ENCODE assay signal across 18 cellular contexts in the genomic region with DNA sequence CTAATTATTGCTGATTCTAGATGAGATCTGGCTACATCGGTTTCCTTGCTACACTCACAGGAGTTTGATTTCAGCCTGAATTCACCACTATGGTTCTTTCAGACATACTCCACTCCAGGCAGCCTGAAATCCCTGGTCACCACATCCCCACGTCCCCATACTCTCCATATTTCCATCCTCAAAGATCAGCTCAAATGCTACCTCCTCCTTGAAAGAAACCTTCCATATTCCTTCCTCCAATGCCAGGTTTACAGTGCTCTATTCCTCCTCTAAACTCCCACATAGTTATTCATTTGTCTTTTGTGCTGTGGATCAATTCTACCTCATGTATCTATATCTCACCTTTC.
DNase-seq lines count a peak whose midpoint lies in the region; FAIRE-seq and TF ChIP-seq lines count a peak whose summit lies in the region.
"Had no signal": no experiment of that assay in that cellular context is flagged by ENCODE, and none has a peak within 500 bp of the region (broad histone marks: within the 10 kb centered on the region; RNA-seq: fewer than 3 reads in every experiment).

No MANE protein-coding gene starts in this region.

- TF ChIP-seq CTCF in Calu3 (IDR thresholded peaks at IDR 0.05; ENCODE audit: unreplicated experiment) (no peak), mammary epithelial cell (conservative IDR thresholded peaks at IDR 0.05 in 1 of 2, IDR thresholded peaks at IDR 0.05 in 1 of 2; ENCODE audit: extremely low read depth in 1 of 2, insufficient read depth in 1 of 2, low read depth in 1 of 2, low read length in 2 of 2) (no peak), kidney (IDR thresholded peaks at IDR 0.05; ENCODE audit: borderline replicate concordance, extremely low read depth, insufficient read depth) (no peak), neural progenitor cell (IDR thresholded peaks at IDR 0.05) (no peak), dorsolateral prefrontal cortex (IDR thresholded peaks at IDR 0.05 in 54 of 56, conservative IDR thresholded peaks at IDR 0.05 in 2 of 56; ENCODE audit: low read depth in 1 of 56, partially characterized antibody in 56 of 56) (no peak)

- H3K36me3 ChIP-seq in mammary epithelial cell (ENCODE audit: insufficient read depth, low read length) (no peaks in the 10 kb centered on the region), kidney (ENCODE audit: control insufficient read depth in 1 of 2, insufficient read depth in 2 of 2, low read length in 2 of 2) (no peaks in the 10 kb centered on the region), neural progenitor cell (no peaks in the 10 kb centered on the region)

- peak overlapping the region; percentile 61 for H3K27ac Mint-ChIP-seq in Calu3 (ENCODE audit: unreplicated experiment)
- peak overlapping the region; percentile 54 for H3K27ac Mint-ChIP-seq in neural progenitor cell
- H3K27ac Mint-ChIP-seq: B cell; CD4-positive, alpha-beta memory T cell had no signal

- H3K4me3 Mint-ChIP-seq in Calu3 (ENCODE audit: low read depth, unreplicated experiment) (peak overlapping the region; percentile 29), neural progenitor cell (peak overlapping the region; percentile 45)
- H3K4me3 Mint-ChIP-seq: B cell had no signal

- no peaks in the 10 kb centered on the region for H3K79me2 ChIP-seq in mammary epithelial cell (ENCODE audit: insufficient read depth, low read length)
- peaks cover 92% of the 10 kb centered on the region for H3K79me2 ChIP-seq in neural progenitor cell (ENCODE audit: low read depth)

- DNase-seq in Calu3 (no peak), mammary epithelial cell (no peak), kidney (no peak), neural progenitor cell (ENCODE audit: low spot score) (no peak), NCI-H1436 (lab: John Stamatoyannopoulos, UW) (no peak), dorsolateral prefrontal cortex (no peak)
- DNase-seq in activated T-cell treated with anti-CD3 and anti-CD28 coated beads, Interleukin-2, amount 50 U/mL, for 1 hour: no peak
- no peak for DNase-seq in stimulated activated naive CD4-positive, alpha-beta T cell (lab: John Stamatoyannopoulos, UW)
- DNase-seq: CD4-positive, alpha-beta memory T cell; KBM-7; NCI-H1105 treated with DMSO at 0.1 percent for 48 hours; NCI-H187 treated with DMSO at 0.1 percent for 48 hours; NCI-H446; NCI-H774; PC-9 had no signal

- H3K9me3 Mint-ChIP-seq in Calu3 (ENCODE audit: low read depth, unreplicated experiment): no peaks in the 10 kb centered on the region
- no peaks in the 10 kb centered on the region for H3K9me3 Mint-ChIP-seq in neural progenitor cell
- H3K9me3 Mint-ChIP-seq: CD4-positive, alpha-beta memory T cell had no signal

- no peaks in the 10 kb centered on the region for H4K20me1 ChIP-seq in mammary epithelial cell (ENCODE audit: insufficient read depth, low read length)
- peaks cover 5% of the 10 kb centered on the region for H4K20me1 ChIP-seq in neural progenitor cell (ENCODE audit: low read depth)

- H3K4me1 Mint-ChIP-seq in Calu3 (ENCODE audit: low read depth, unreplicated experiment) (peaks cover 53% of the 10 kb centered on the region), neural progenitor cell (peaks cover 83% of the 10 kb centered on the region)
- H3K4me1 Mint-ChIP-seq: B cell; CD4-positive, alpha-beta memory T cell had no signal

- no peak overlapping the region for H3K4me2 ChIP-seq in mammary epithelial cell (ENCODE audit: insufficient read depth, low read depth, low read length)
- H3K4me2 ChIP-seq in neural progenitor cell: peak overlapping the region; percentile 23
- H3K4me2 ChIP-seq: PC-9 had no signal

- H3K27me3 Mint-ChIP-seq in Calu3 (ENCODE audit: unreplicated experiment) (no peaks in the 10 kb centered on the region), neural progenitor cell (ENCODE audit: insufficient read depth, low read depth) (peaks cover 2% of the 10 kb centered on the region)

- H3K27me3 ChIP-seq in mammary epithelial cell (ENCODE audit: insufficient read depth, low read length) (no peaks in the 10 kb centered on the region), neural progenitor cell (no peaks in the 10 kb centered on the region), dorsolateral prefrontal cortex (no peaks in the 10 kb centered on the region)

- H3F3A ChIP-seq in neural progenitor cell (ENCODE audit: low read depth): peaks cover 39% of the 10 kb centered on the region

- dilution Hi-C loops in mammary epithelial cell (cut with HindIII; ENCODE audit: low sequenced_read_pairs): no loop called here

- no peaks in the 10 kb centered on the region for H3K9me3 ChIP-seq in mammary epithelial cell (replicated peaks; ENCODE audit: insufficient read depth, low read length)
- no peaks in the 10 kb centered on the region for H3K9me3 ChIP-seq in kidney (ENCODE audit: control insufficient read depth in 1 of 2, low read length in 2 of 2)
- H3K9me3 ChIP-seq in neural progenitor cell (ENCODE audit: low read depth): no peaks in the 10 kb centered on the region

- no peak for FAIRE-seq in kidney (lab: Jason Lieb, UNC)

- H3K9ac ChIP-seq in mammary epithelial cell (ENCODE audit: insufficient read depth, low read length) (no peak overlapping the region), kidney (ENCODE audit: low read length in 2 of 2) (peak overlapping the region; percentile 5 to 56), neural progenitor cell (no peak overlapping the region)

- H3K27ac ChIP-seq in mammary epithelial cell (ENCODE audit: insufficient read depth, low read depth, low read length): no peak overlapping the region
- peak overlapping the region; percentile 84 to 91 for H3K27ac ChIP-seq in kidney (ENCODE audit: low read depth in 2 of 2, low read length in 2 of 2)
- H3K27ac ChIP-seq in neural progenitor cell: no peak overlapping the region
- H3K27ac ChIP-seq in dorsolateral prefrontal cortex: peak overlapping the region in 9 of 59 donors; percentile 3 to 44 (median 10)
- H3K27ac ChIP-seq: HL-60, PC-9, SK-N-MC had no signal

- BruUV-seq in Calu3 (replicated peaks; lab: Mats Ljungman, UMichigan): no TSS peak
- no TSS peak for BruUV-seq in mammary epithelial cell (replicated peaks; lab: Mats Ljungman, UMichigan)

- H3K4me3 ChIP-seq in mammary epithelial cell (replicated peaks in 1 of 3; ENCODE audit: insufficient read depth in 1 of 3, low read depth in 2 of 3, low read length in 3 of 3) (no peak overlapping the region), kidney (ENCODE audit: low read length in 2 of 2) (peak overlapping the region in 1 of 2 donors; percentile 35), neural progenitor cell (no peak overlapping the region), dorsolateral prefrontal cortex (no peak overlapping the region)
- H3K4me3 ChIP-seq: PC-9, SK-N-MC had no signal

- H3K4me1 ChIP-seq in mammary epithelial cell (ENCODE audit: insufficient read depth, low read length) (peaks cover 16% of the 10 kb centered on the region), kidney (ENCODE audit: control insufficient read depth in 1 of 2, insufficient read depth in 1 of 2, low read depth in 1 of 2, low read length in 2 of 2) (peaks cover 30 to 67% of the 10 kb centered on the region in 2 donors), neural progenitor cell (peaks cover 82% of the 10 kb centered on the region)

- intact Hi-C loops in Calu3 (cut with micrococcal nuclease; ENCODE audit: unreplicated experiment) (loop anchor here (5.0 kb wide), 3 partner anchors 41 to 144 kb away; no protein-coding TSS in a partner anchor), mammary epithelial cell (cut with micrococcal nuclease) (no loop called here), kidney (cut with DNase I) (no loop called here), dorsolateral prefrontal cortex (cut with DNase I) (no loop called here)

- CTCF ChIA-PET in Calu3 (lab: Charles Lee) (interaction anchor here (0.5 to 2.0 kb wide), 13 partner anchors 10 to 623 kb away, joined by 3 to 15 read pairs (median 4); no protein-coding TSS in a partner anchor), mammary epithelial cell (lab: Charles Lee; ENCODE audit: low non-redundant PET) (no interaction called here)

- in situ Hi-C loops in mammary epithelial cell (cut with MboI; ENCODE audit: low sequenced_read_pairs in 2 of 2): no loop called here

- 0% methylated on average over 2 of the region's 2 CpGs for WGBS in mammary epithelial cell (ENCODE audit: low coverage, missing lambda C conversion rate)

- H3K36me3 Mint-ChIP-seq in Calu3 (ENCODE audit: insufficient read depth, unreplicated experiment): peaks cover 9% of the 10 kb centered on the region
- H3K36me3 Mint-ChIP-seq in neural progenitor cell: peaks cover 3% of the 10 kb centered on the region
- H3K36me3 Mint-ChIP-seq: CD4-positive, alpha-beta memory T cell had no signal

- peak overlapping the region; percentile 35 for H2AFZ ChIP-seq in mammary epithelial cell (ENCODE audit: low read depth, low read length)
- no peak overlapping the region for H2AFZ ChIP-seq in neural progenitor cell (replicated peaks)
- H2AFZ ChIP-seq: PC-9 had no signal

Comparison
In these comparisons a context has a peak if more than half of its experiments do, and no peak if none do; other contexts are left out.
1. H3K27ac ChIP-seq: peak in kidney (2 of 2); none in mammary epithelial cell (single experiment) and neural progenitor cell (single experiment).
2. H3K9ac ChIP-seq: peak in kidney (2 of 2); none in mammary epithelial cell (single experiment) and neural progenitor cell (single experiment).